8 cellular contexts compared by ENCODE assay signal in the genomic region with DNA sequence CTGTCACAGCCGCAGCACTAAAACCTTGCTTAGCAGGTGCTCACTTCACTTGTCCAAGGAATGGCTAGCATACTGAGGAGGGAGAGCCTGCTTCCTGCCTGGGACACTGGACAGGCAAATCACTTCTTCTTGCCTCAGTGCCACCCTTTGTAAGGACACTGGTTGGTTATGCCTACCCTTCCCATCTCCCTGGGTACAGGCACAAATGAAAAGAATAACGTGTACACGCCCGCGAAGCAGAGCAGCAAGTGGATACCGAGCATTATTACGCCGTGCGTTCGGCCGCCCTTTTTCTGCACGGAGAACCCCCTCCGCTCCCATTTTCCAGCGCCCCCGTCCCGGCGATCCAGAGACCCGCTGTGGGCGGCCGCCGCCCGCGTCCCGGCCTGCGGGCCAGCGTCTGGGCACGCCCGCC. TPM values are rescaled to one million over a fixed set of nuclear protein-coding genes. Genes with fewer than 3 reads are reported as not detected.
DNase-seq lines count a peak whose midpoint lies in the region; ATAC-seq lines count a peak whose summit lies in the region.

No MANE protein-coding gene starts in this region.

- H2AFZ ChIP-seq in trophoblast cell (ENCODE audit: insufficient read depth, low read length, poor library complexity) = peak overlapping the region; percentile 85

- POLR2A ChIA-PET in activated CD8-positive, alpha-beta T cell treated with anti-CD3 and anti-CD28 coated beads, Interleukin-2, amount 10 ng/mL, durations not matched to agents 7 days and 5 days (lab: Charles Lee) = interaction anchor here (0.6 to 1.0 kb wide), 2 partner anchors 21 to 120 kb away, joined by 3 read pairs; a partner anchor contains a TSS

- H2BK120ac ChIP-seq in trophoblast cell (ENCODE audit: insufficient read depth, low read length, poor library complexity) = no peak overlapping the region

- H2AK5ac ChIP-seq in trophoblast cell (ENCODE audit: low read length) = no peak overlapping the region

- CTCF ChIA-PET in activated CD8-positive, alpha-beta T cell treated with anti-CD3 and anti-CD28 coated beads, Interleukin-2, amount 10 ng/mL, durations not matched to agents 7 days and 5 days (lab: Charles Lee) = no interaction called here

- H3K27me3 ChIP-seq in trophoblast cell (ENCODE audit: insufficient read depth, low read length) = no peaks in the 10 kb centered on the region

- peak overlapping the region; percentile 88 for H3K4me3 ChIP-seq in trophoblast cell (ENCODE audit: low read depth, low read length)

- no peak overlapping the region for H4K91ac ChIP-seq in trophoblast cell (ENCODE audit: low read depth, low read length)

- H3K4me2 ChIP-seq in trophoblast cell (ENCODE audit: low read length) = peak overlapping the region; percentile 64

- H3K9me3 ChIP-seq in trophoblast cell (ENCODE audit: insufficient read depth, low read depth, low read length) = no peaks in the 10 kb centered on the region

- no peak overlapping the region for H3K4ac ChIP-seq in trophoblast cell (ENCODE audit: low read depth, low read length)

- DNase-seq in DMS153 (lab: John Stamatoyannopoulos, UW) (peak; percentile 24), DMS153 treated with DMSO at 0.1 percent for 48 hours (lab: John Stamatoyannopoulos, UW; ENCODE audit: unreplicated experiment) (no peak), germinal center (ENCODE audit: low spot score) (peak; percentile 32), trophoblast cell (no peak), NCI-H146 treated with DMSO at 0.1 percent for 48 hours (lab: John Stamatoyannopoulos, UW; ENCODE audit: unreplicated experiment) (no peak)
- peak; percentile 52 for DNase-seq in activated CD8-positive, alpha-beta T cell treated with anti-CD3 and anti-CD28 coated beads, Interleukin-2, amount 10 ng/mL, durations not matched to agents 7 days and 5 days

- peaks cover 2 to 9% of the 10 kb centered on the region in 2 experiments for H3K4me1 ChIP-seq in trophoblast cell (ENCODE audit: control insufficient read depth in 1 of 2, insufficient read depth in 2 of 2, low read length in 2 of 2)

- no peak overlapping the region for H3K27ac ChIP-seq in trophoblast cell (ENCODE audit: low read depth, low read length)

- peaks cover 26% of the 10 kb centered on the region for H3K36me3 Mint-ChIP-seq in activated CD8-positive, alpha-beta T cell treated with anti-CD3 and anti-CD28 coated beads, Interleukin-2, amount 10 ng/mL, durations not matched to agents 7 days and 5 days (ENCODE audit: low read depth)

- no peaks in the 10 kb centered on the region for H3K79me1 ChIP-seq in trophoblast cell (ENCODE audit: low read length)

- H3K9ac ChIP-seq in trophoblast cell (ENCODE audit: low read length) = no peak overlapping the region

- H3K27ac Mint-ChIP-seq in activated CD8-positive, alpha-beta T cell treated with anti-CD3 and anti-CD28 coated beads, Interleukin-2, amount 10 ng/mL, durations not matched to agents 7 days and 5 days = peak overlapping the region; percentile 73

- WGBS in trophoblast cell (ENCODE audit: extremely low coverage, insufficient coverage, insufficient read length) = no CpG with 5 or more reads among the region's 28 CpGs

- H3K36me3 ChIP-seq in trophoblast cell (ENCODE audit: control insufficient read depth in 1 of 2, insufficient read depth in 2 of 2, low read length in 2 of 2) = no peaks in the 10 kb centered on the region

- H3K9me3 Mint-ChIP-seq in activated CD8-positive, alpha-beta T cell treated with anti-CD3 and anti-CD28 coated beads, Interleukin-2, amount 10 ng/mL, durations not matched to agents 7 days and 5 days (ENCODE audit: insufficient read depth) = no peaks in the 10 kb centered on the region

- no peak overlapping the region for H2BK12ac ChIP-seq in trophoblast cell (ENCODE audit: low read length)

- H3K27me3 Mint-ChIP-seq in activated CD8-positive, alpha-beta T cell treated with anti-CD3 and anti-CD28 coated beads, Interleukin-2, amount 10 ng/mL, durations not matched to agents 7 days and 5 days (ENCODE audit: low read depth) = no peaks in the 10 kb centered on the region

- no peak overlapping the region for H3K14ac ChIP-seq in trophoblast cell (ENCODE audit: low read length)

- H3K23ac ChIP-seq in trophoblast cell (ENCODE audit: low read length) = no peak overlapping the region

- no peak overlapping the region for H2BK5ac ChIP-seq in trophoblast cell (ENCODE audit: low read depth, low read length, poor library complexity)

- ATAC-seq in GM21390 (IDR thresholded peaks at IDR 0.05; ENCODE audit: unreplicated experiment) (peak; percentile 29), HG03565 (IDR thresholded peaks at IDR 0.05; ENCODE audit: unreplicated experiment) (peak; percentile 7)
- peak; percentile 25 for ATAC-seq in activated CD8-positive, alpha-beta T cell treated with anti-CD3 and anti-CD28 coated beads, Interleukin-2, amount 10 ng/mL, durations not matched to agents 7 days and 5 days

- peaks cover 62% of the 10 kb centered on the region for H3K4me1 Mint-ChIP-seq in activated CD8-positive, alpha-beta T cell treated with anti-CD3 and anti-CD28 coated beads, Interleukin-2, amount 10 ng/mL, durations not matched to agents 7 days and 5 days (ENCODE audit: low read depth)

- no peak overlapping the region for H4K12ac ChIP-seq in trophoblast cell (ENCODE audit: low read depth, low read length)

- H3K4me3 Mint-ChIP-seq in activated CD8-positive, alpha-beta T cell treated with anti-CD3 and anti-CD28 coated beads, Interleukin-2, amount 10 ng/mL, durations not matched to agents 7 days and 5 days = peak overlapping the region; percentile 78

- H3K79me2 ChIP-seq in trophoblast cell (ENCODE audit: control insufficient read depth, insufficient read depth, low read length, poor library complexity) = peaks cover 2% of the 10 kb centered on the region

- no peak overlapping the region for H3K18ac ChIP-seq in trophoblast cell (ENCODE audit: low read length)

- peak overlapping the region; percentile 59 for H4K8ac ChIP-seq in trophoblast cell (ENCODE audit: low read depth, low read length)

RNA-seq across cellular contexts. Expression of a gene that starts 0.3 kb away (rescaled TPM):
- total RNA-seq in activated CD8-positive, alpha-beta T cell treated with anti-CD3 and anti-CD28 coated beads, Interleukin-2, amount 10 ng/mL, durations not matched to agents 7 days and 5 days = 10 to 100 TPM; 32.9 to 36.4 TPM
- polyA plus RNA-seq in trophoblast cell (2013) = 4.3 and 5.0 TPM in 2 replicates

Comparison
In these comparisons a context has a peak if more than half of its experiments do, and no peak if none do; other contexts are left out.
1. DNase-seq: peak in DMS153 (single experiment), activated CD8-positive, alpha-beta T cell treated with anti-CD3 and anti-CD28 coated beads, Interleukin-2, amount 10 ng/mL, durations not matched to agents 7 days and 5 days (single experiment) and germinal center (single experiment); none in DMS153 treated with DMSO at 0.1 percent for 48 hours (single experiment), trophoblast cell (0 of 2) and NCI-H146 treated with DMSO at 0.1 percent for 48 hours (single experiment).
2. Peak in every context shown above with its lines, with median percentiles within 50 percentile points of each other: ATAC-seq.